In the genomic region with DNA sequence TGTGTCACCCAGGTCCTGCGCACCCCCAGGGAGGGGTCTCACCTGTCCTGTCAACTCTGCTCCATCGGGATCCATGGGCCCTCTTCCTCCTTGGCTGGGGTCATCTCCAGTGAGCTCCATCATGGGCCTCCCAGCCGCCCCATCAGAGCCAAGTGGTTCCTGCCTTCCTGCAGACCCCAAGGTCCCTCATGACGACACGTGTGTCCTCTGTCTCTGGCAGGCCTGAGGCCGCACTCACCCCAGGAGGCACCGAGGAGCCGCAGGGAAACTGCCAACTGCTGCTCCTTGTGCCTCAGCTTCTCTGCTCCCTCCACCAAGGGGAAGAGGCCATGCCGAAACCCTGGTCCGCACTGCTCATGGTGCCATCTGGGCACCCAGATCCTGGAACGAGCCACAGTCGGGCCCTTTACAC, we compare ENCODE assay signal across 22 cellular contexts.
"Had no signal": no experiment of that assay in that cellular context is flagged by ENCODE, and none has a peak within 500 bp of the region (broad histone marks: within the 10 kb centered on the region; RNA-seq: fewer than 3 reads in every experiment).

No MANE protein-coding gene starts in this region.

- H3K27ac ChIP-seq: adrenal gland, coronary artery, left lung, parathyroid adenoma, sigmoid colon, testis, upper lobe of left lung, WERI-Rb-1 had no signal

- H3K4me2 ChIP-seq: smooth muscle cell had no signal

- H3K4me3 ChIP-seq: adrenal gland, coronary artery, left lung, sigmoid colon, smooth muscle cell, testis, upper lobe of left lung had no signal

- H3K27ac Mint-ChIP-seq: activated naive CD4-positive, alpha-beta T cell treated with anti-CD3 and anti-CD28 coated beads, Interleukin-2, amount 50 U/mL, for 72 hours; natural killer cell treated with Interleukin-12 subunit alpha and Interleukin-12 subunit beta and Interleukin-15 and Interleukin-18, amount 100 ng/mL, for 72 hours; stimulated activated naive B cell treated with anti-CD40 and anti-IgM and Interleukin-4, amounts not matched to agents 10 μg/mL and 1 μg/mL and 100 μg/mL, for 72 hours; T-cell had no signal

- H3K79me2 ChIP-seq: parathyroid adenoma had no signal

- H3K4me1 Mint-ChIP-seq: stimulated activated naive B cell treated with anti-CD40 and anti-IgM and Interleukin-4, amounts not matched to agents 10 μg/mL and 1 μg/mL and 100 μg/mL, for 72 hours had no signal

- ATAC-seq: activated naive CD4-positive, alpha-beta T cell treated with anti-CD3 and anti-CD28 coated beads, Interleukin-2, amount 50 U/mL, for 72 hours; left lung; natural killer cell treated with Interleukin-12 subunit alpha and Interleukin-12 subunit beta and Interleukin-15 and Interleukin-18, amount 100 ng/mL, for 72 hours; stimulated activated naive B cell treated with anti-CD40 and anti-IgM and Interleukin-4, amounts not matched to agents 10 μg/mL and 1 μg/mL and 100 μg/mL, for 72 hours; T-cell had no signal

- H3K9me3 ChIP-seq: adrenal gland, sigmoid colon, testis had no signal

- H3K27me3 ChIP-seq: adrenal gland, sigmoid colon, testis, upper lobe of left lung had no signal

- H2AFZ ChIP-seq: parathyroid adenoma had no signal

- H3K36me3 ChIP-seq: adrenal gland, left lung, sigmoid colon, WERI-Rb-1 had no signal

- H3K4me1 ChIP-seq: adrenal gland, parathyroid adenoma had no signal

- H3K36me3 Mint-ChIP-seq: activated naive CD4-positive, alpha-beta T cell treated with anti-CD3 and anti-CD28 coated beads, Interleukin-2, amount 50 U/mL, for 72 hours; natural killer cell treated with Interleukin-12 subunit alpha and Interleukin-12 subunit beta and Interleukin-15 and Interleukin-18, amount 100 ng/mL, for 72 hours; stimulated activated naive B cell treated with anti-CD40 and anti-IgM and Interleukin-4, amounts not matched to agents 10 μg/mL and 1 μg/mL and 100 μg/mL, for 72 hours; T-cell had no signal

- H3K4me3 Mint-ChIP-seq: natural killer cell treated with Interleukin-12 subunit alpha and Interleukin-12 subunit beta and Interleukin-15 and Interleukin-18, amount 100 ng/mL, for 72 hours; stimulated activated naive B cell treated with anti-CD40 and anti-IgM and Interleukin-4, amounts not matched to agents 10 μg/mL and 1 μg/mL and 100 μg/mL, for 72 hours; T-cell had no signal

- FAIRE-seq: astrocyte, endometrium, TTC549 had no signal

- H3K9ac ChIP-seq: parathyroid adenoma had no signal

- DNase-seq: activated gamma-delta T cell treated with Interleukin-2 at 50 U/mL for 16 hours; activated T-cell treated with anti-CD3 and anti-CD28 coated beads, Interleukin-2, amount 50 U/mL, for 1 hour; adrenal gland; mammary epithelial cell; midbrain; sigmoid colon; stimulated activated CD4-positive, alpha-beta T cell treated with anti-CD3 and anti-CD28 coated beads, Interleukin-2, amount 100 ng/mL, for 48 hours; stimulated activated CD8-positive, alpha-beta memory T cell treated with anti-CD3 and anti-CD28 coated beads, Interleukin-4, amount 100 ng/mL, for 48 hours; stimulated activated naive B cell treated with anti-CD40 and anti-IgM and Interleukin-4, amounts not matched to agents 10 μg/mL and 1 μg/mL and 100 μg/mL, for 72 hours; T-cell; testis; WERI-Rb-1 had no signal
